8 cellular contexts compared by ENCODE assay signal in the genomic region with DNA sequence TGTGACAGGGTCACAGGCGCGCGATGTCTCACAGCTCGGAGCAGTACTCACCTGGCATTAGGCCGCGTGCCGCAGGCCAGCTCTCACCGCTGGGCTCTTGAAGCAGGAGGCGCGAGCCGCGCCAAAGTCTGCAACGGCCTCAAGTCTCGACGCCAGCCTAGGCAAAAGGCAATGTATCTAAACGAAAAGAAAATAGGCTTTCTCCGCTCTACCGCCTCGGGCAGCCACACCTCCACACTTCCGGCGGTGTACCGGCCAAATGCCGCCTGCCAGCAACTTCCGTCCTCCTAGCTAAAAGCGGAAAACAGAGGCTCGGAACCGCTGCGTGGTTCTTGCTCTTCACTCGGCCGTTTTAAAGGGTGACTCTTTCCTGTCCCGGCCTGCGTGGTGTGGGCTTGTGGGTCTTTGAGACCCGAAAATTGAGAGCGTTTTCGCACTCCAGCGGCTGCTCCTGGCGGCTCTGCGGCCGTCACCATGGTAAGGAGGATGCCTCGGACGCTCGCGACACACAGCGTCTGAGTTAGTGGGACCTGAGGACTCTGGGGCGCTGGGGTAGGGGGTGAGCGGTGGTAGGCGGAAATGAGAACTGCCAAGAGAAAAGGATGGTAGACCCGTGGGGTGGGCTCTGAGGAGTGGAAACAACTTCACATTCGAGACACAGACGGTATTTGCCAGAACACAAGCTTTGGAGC. TPM values are rescaled to one million over a fixed set of nuclear protein-coding genes. Genes with fewer than 3 reads are reported as not detected.
DNase-seq lines count a peak whose midpoint lies in the region; ATAC-seq and TF ChIP-seq lines count a peak whose summit lies in the region.

A gene with protein sequence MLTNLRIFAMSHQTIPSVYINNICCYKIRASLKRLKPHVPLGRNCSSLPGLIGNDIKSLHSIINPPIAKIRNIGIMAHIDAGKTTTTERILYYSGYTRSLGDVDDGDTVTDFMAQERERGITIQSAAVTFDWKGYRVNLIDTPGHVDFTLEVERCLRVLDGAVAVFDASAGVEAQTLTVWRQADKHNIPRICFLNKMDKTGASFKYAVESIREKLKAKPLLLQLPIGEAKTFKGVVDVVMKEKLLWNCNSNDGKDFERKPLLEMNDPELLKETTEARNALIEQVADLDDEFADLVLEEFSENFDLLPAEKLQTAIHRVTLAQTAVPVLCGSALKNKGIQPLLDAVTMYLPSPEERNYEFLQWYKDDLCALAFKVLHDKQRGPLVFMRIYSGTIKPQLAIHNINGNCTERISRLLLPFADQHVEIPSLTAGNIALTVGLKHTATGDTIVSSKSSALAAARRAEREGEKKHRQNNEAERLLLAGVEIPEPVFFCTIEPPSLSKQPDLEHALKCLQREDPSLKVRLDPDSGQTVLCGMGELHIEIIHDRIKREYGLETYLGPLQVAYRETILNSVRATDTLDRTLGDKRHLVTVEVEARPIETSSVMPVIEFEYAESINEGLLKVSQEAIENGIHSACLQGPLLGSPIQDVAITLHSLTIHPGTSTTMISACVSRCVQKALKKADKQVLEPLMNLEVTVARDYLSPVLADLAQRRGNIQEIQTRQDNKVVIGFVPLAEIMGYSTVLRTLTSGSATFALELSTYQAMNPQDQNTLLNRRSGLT (minus strand): TSS at position 231 of the 692 bp plus-strand sequence. CDS start 3,375 bp downstream, outside the sequence.
A gene (plus strand): TSS at position 363 of the 692 bp plus-strand sequence. CDS start 112 bp downstream, at position 475.

- peaks cover 17 to 27% of the 10 kb centered on the region in 2 experiments; a peak in 3 of 4 replicates for H3K4me1 ChIP-seq in SK-N-SH (ENCODE audit: control insufficient read depth in 1 of 2, insufficient read depth in 2 of 2, low read depth in 1 of 2, low read length in 1 of 2)

- peak within 1 kb of the TSS; percentile 98 for H3K4me3 Mint-ChIP-seq in activated naive CD4-positive, alpha-beta T cell treated with anti-CD3 and anti-CD28 coated beads, Interleukin-2, amount 50 U/mL, for 24 hours

- no peaks in the 10 kb centered on the region for H3K27me3 ChIP-seq in SK-N-SH (ENCODE audit: insufficient read depth)

- H3K27ac Mint-ChIP-seq in activated naive CD4-positive, alpha-beta T cell treated with anti-CD3 and anti-CD28 coated beads, Interleukin-2, amount 50 U/mL, for 24 hours = peak within 1 kb of the TSS; percentile 98

- WGBS in SK-N-SH (ENCODE audit: low lambda C conversion rate) = 1% methylated on average over 48 of the region's 50 CpGs

- peak within 1 kb of the TSS; percentile 98 to 100 for H3K4me3 ChIP-seq in SK-N-SH (ENCODE audit: low read depth in 2 of 2, low read length in 1 of 2)

- peak; percentile 89 for ATAC-seq in HG02571 (IDR thresholded peaks at IDR 0.05; ENCODE audit: unreplicated experiment)

- H4K20me1 ChIP-seq in SK-N-SH (ENCODE audit: insufficient read depth) = no peaks in the 10 kb centered on the region

- no peaks in the 10 kb centered on the region for H3K9me3 Mint-ChIP-seq in activated naive CD4-positive, alpha-beta T cell treated with anti-CD3 and anti-CD28 coated beads, Interleukin-2, amount 50 U/mL, for 24 hours

- H3K36me3 ChIP-seq in SK-N-SH (replicated peaks in 1 of 2; ENCODE audit: control insufficient read depth in 1 of 2, insufficient read depth in 2 of 2, low read length in 1 of 2) = peaks cover 36 to 47% of the 10 kb centered on the region in 2 experiments

- H3K27ac ChIP-seq in SK-N-SH (ENCODE audit: low read depth in 2 of 2, low read length in 1 of 2) = peak within 1 kb of the TSS; percentile 67 to 89
- H3K27ac ChIP-seq in temporal lobe (ENCODE audit: low read depth, low read length) = peak within 1 kb of the TSS; percentile 5

- peaks cover 48% of the 10 kb centered on the region for H3K4me1 Mint-ChIP-seq in activated naive CD4-positive, alpha-beta T cell treated with anti-CD3 and anti-CD28 coated beads, Interleukin-2, amount 50 U/mL, for 24 hours

- TF ChIP-seq CTCF in SK-N-SH (IDR thresholded peaks at IDR 0.05) = no peak

- peak within 1 kb of the TSS; percentile 95 for H3K4me2 ChIP-seq in SK-N-SH

- peak; percentile 81 for DNase-seq in GM04504 (ENCODE audit: low read depth)
- DNase-seq in NCI-H1048 (lab: John Stamatoyannopoulos, UW) = peak; percentile 76
- peak; percentile 80 for DNase-seq in SK-N-SH
- DNase-seq in globus pallidus (ENCODE audit: low spot score) = peak; percentile 94
- DNase-seq in occipital lobe (lab: John Stamatoyannopoulos, UW) = peak; percentile 91

- peak in 1 of 2 experiments; percentile 14; a peak in 1 of 4 replicates for TF ChIP-seq EP300 in SK-N-SH (IDR thresholded peaks at IDR 0.05; ENCODE audit: borderline replicate concordance in 1 of 2, low read depth in 1 of 2, low read length in 1 of 2)

- POLR2A ChIA-PET in SK-N-SH (lab: Yijun Ruan, JAX) = interaction anchor here (0.7 to 1.0 kb wide), 2 partner anchors 9 to 14 kb away, joined by 3 read pairs; no protein-coding TSS in a partner anchor

- H3K9me3 ChIP-seq in SK-N-SH = no peaks in the 10 kb centered on the region

- H2AFZ ChIP-seq in SK-N-SH (ENCODE audit: low read depth) = peak within 1 kb of the TSS; percentile 99

- peaks cover 26% of the 10 kb centered on the region for H3F3A ChIP-seq in SK-N-SH (replicated peaks; ENCODE audit: insufficient read depth)

- TF ChIP-seq RAD21 in SK-N-SH (IDR thresholded peaks at IDR 0.05; ENCODE audit: low read length) = no peak

- H3K9ac ChIP-seq in SK-N-SH = peak within 1 kb of the TSS; percentile 87

- peaks cover 59% of the 10 kb centered on the region for H3K79me2 ChIP-seq in SK-N-SH (ENCODE audit: insufficient read depth)

- H3K36me3 Mint-ChIP-seq in activated naive CD4-positive, alpha-beta T cell treated with anti-CD3 and anti-CD28 coated beads, Interleukin-2, amount 50 U/mL, for 24 hours = peaks cover 15% of the 10 kb centered on the region

- CTCF ChIA-PET in SK-N-SH (lab: Yijun Ruan, JAX) = interaction anchor here (0.8 to 2.4 kb wide), 16 partner anchors 12 to 570 kb away, joined by 3 to 15 read pairs (median 4); a partner anchor contains a TSS

- no peaks in the 10 kb centered on the region for H3K27me3 Mint-ChIP-seq in activated naive CD4-positive, alpha-beta T cell treated with anti-CD3 and anti-CD28 coated beads, Interleukin-2, amount 50 U/mL, for 24 hours

- H3K9me2 ChIP-seq in SK-N-SH = no peaks in the 10 kb centered on the region

TF ChIP-seq in SK-N-SH, 30 proteins besides CTCF, POLR2A, EP300 and RAD21 (continues in another document):
- peak; percentile 74; the same call in 1 of the 2 replicates for TF ChIP-seq YY1 (IDR thresholded peaks at IDR 0.05; ENCODE audit: low read depth)
- TF ChIP-seq, protein P1, sequence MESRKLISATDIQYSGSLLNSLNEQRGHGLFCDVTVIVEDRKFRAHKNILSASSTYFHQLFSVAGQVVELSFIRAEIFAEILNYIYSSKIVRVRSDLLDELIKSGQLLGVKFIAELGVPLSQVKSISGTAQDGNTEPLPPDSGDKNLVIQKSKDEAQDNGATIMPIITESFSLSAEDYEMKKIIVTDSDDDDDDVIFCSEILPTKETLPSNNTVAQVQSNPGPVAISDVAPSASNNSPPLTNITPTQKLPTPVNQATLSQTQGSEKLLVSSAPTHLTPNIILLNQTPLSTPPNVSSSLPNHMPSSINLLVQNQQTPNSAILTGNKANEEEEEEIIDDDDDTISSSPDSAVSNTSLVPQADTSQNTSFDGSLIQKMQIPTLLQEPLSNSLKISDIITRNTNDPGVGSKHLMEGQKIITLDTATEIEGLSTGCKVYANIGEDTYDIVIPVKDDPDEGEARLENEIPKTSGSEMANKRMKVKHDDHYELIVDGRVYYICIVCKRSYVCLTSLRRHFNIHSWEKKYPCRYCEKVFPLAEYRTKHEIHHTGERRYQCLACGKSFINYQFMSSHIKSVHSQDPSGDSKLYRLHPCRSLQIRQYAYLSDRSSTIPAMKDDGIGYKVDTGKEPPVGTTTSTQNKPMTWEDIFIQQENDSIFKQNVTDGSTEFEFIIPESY (IDR thresholded peaks at IDR 0.05; ENCODE audit: borderline replicate concordance, low read depth) = 0 out of 2 replicates have a peak, but pooled peaks have one; percentile 34
- no peak for TF ChIP-seq EZH2phosphoT487 (IDR thresholded peaks at IDR 0.05; ENCODE audit: borderline replicate concordance, low read depth)
- TF ChIP-seq, protein P2, sequence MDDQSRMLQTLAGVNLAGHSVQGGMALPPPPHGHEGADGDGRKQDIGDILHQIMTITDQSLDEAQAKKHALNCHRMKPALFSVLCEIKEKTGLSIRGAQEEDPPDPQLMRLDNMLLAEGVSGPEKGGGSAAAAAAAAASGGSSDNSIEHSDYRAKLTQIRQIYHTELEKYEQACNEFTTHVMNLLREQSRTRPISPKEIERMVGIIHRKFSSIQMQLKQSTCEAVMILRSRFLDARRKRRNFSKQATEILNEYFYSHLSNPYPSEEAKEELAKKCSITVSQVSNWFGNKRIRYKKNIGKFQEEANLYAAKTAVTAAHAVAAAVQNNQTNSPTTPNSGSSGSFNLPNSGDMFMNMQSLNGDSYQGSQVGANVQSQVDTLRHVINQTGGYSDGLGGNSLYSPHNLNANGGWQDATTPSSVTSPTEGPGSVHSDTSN (IDR thresholded peaks at IDR 0.05) = peak; percentile 41; the same call in 1 of the 2 replicates
- TF ChIP-seq, protein P3, sequence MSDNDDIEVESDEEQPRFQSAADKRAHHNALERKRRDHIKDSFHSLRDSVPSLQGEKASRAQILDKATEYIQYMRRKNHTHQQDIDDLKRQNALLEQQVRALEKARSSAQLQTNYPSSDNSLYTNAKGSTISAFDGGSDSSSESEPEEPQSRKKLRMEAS (IDR thresholded peaks at IDR 0.05; ENCODE audit: low read depth) = peak; percentile 89
- TF ChIP-seq ELF1 (IDR thresholded peaks at IDR 0.05) = peak; percentile 85
- TF ChIP-seq NFIC (IDR thresholded peaks at IDR 0.05; ENCODE audit: borderline replicate concordance) = 0 out of 2 replicates have a peak, but pooled peaks have one; percentile 18
- no peak for TF ChIP-seq FOXJ3 (CRISPR knock-in tag; IDR thresholded peaks at IDR 0.05)
- no peak for TF ChIP-seq RXRA (IDR thresholded peaks at IDR 0.05; ENCODE audit: borderline replicate concordance, low read depth)
- no peak for TF ChIP-seq MEF2A (IDR thresholded peaks at IDR 0.05; ENCODE audit: borderline replicate concordance, low read depth)
- TF ChIP-seq GATA2 (CRISPR knock-in tag; IDR thresholded peaks at IDR 0.05) = no peak

RNA-seq across cellular contexts. Expression of the first gene that starts in this region (rescaled TPM):
- polyA plus RNA-seq in SK-N-SH (2012; rRNA removed) = 29.5 and 37.3 TPM in 2 replicates
- 35.6 and 40.9 TPM in 2 replicates for polyA plus RNA-seq in SK-N-SH (2012; cell fraction: cytosol; rRNA removed)
- polyA plus RNA-seq in SK-N-SH (2012; cell fraction: nucleus; rRNA removed) = 26.9 and 60.2 TPM in 2 replicates
- total RNA-seq in occipital lobe = 61.0 TPM
- total RNA-seq in temporal lobe = 48.7 TPM

RNA-seq across cellular contexts. Expression of the second gene that starts in this region (rescaled TPM):
- 70.7 and 81.0 TPM in 2 replicates for polyA plus RNA-seq in SK-N-SH (2012; rRNA removed)
- polyA plus RNA-seq in SK-N-SH (2012; cell fraction: cytosol; rRNA removed) = 112 and 207 TPM in 2 replicates
- polyA plus RNA-seq in SK-N-SH (2012; cell fraction: nucleus; rRNA removed) = 10.9 and 26.4 TPM in 2 replicates
- total RNA-seq in occipital lobe (56.3 TPM), temporal lobe (54.8 TPM)

Comparison
In these comparisons a context has a peak if more than half of its experiments do, and no peak if none do; other contexts are left out.
1. Peak in every context shown above with its lines: DNase-seq, ATAC-seq, H3K4me3 ChIP-seq and H3K27ac ChIP-seq.